ENCODE assay signal across 9 cellular contexts in the genomic region with DNA sequence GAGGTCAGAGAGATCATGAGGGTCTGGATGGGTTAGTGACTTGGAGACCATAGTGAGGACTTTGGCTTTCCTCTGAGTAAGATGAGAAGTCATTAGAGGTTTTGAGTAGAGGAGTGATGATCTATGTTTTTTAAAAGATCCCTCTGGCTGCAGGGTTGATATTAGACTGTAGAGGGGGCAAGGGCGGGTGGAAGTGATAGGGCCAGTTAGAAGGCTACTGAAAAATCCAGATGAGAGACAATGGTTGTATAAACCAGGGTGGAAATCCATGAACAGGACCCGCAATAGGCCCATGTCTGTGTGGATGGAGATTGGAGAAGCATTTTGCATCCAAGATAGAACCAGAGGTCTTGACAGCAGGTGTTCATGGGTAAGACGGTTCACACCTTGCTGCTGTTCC. TPM values are rescaled to one million over a fixed set of nuclear protein-coding genes. Genes with fewer than 3 reads are reported as not detected.
DNase-seq lines count a peak whose midpoint lies in the region; ATAC-seq and FAIRE-seq lines count a peak whose summit lies in the region.
"Had no signal": no experiment of that assay in that cellular context is flagged by ENCODE, and none has a peak within 500 bp of the region (broad histone marks: within the 10 kb centered on the region; RNA-seq: fewer than 3 reads in every experiment).

No MANE protein-coding gene starts in this region.

- H3K27ac ChIP-seq in small intestine (ENCODE audit: low read depth in 1 of 2, low read length in 1 of 2) = no peak overlapping the region
- H3K27ac ChIP-seq: right lobe of liver had no signal

- no peaks in the 10 kb centered on the region for H3K27me3 Mint-ChIP-seq in activated CD4-positive, alpha-beta T cell treated with anti-CD3 and anti-CD28 coated beads, Interleukin-2, amount 10 ng/mL, durations not matched to agents 24 days and 14 days
- H3K27me3 Mint-ChIP-seq in activated T-helper 2 cell treated with anti-CD3 and anti-CD28 coated beads, Interferon-gamma antibody, Interleukin-2, Interleukin-4, amounts not matched to agents 10 μg/mL and 5 μg/mL and 100 μg/mL, durations not matched to agents 14 hours and 24 hours and 36 hours (ENCODE audit: low read depth) = no peaks in the 10 kb centered on the region

- H3K36me3 ChIP-seq in small intestine (ENCODE audit: control insufficient read depth in 2 of 2, insufficient read depth in 2 of 2, low read length in 2 of 2) = peaks cover 0 to 2% of the 10 kb centered on the region in 2 donors
- H3K36me3 ChIP-seq: right lobe of liver had no signal

- H3K4me3 Mint-ChIP-seq in activated CD4-positive, alpha-beta T cell treated with anti-CD3 and anti-CD28 coated beads, Interleukin-2, amount 10 ng/mL, durations not matched to agents 24 days and 14 days = no peak overlapping the region
- no peak overlapping the region for H3K4me3 Mint-ChIP-seq in activated T-helper 2 cell treated with anti-CD3 and anti-CD28 coated beads, Interferon-gamma antibody, Interleukin-2, Interleukin-4, amounts not matched to agents 10 μg/mL and 5 μg/mL and 100 μg/mL, durations not matched to agents 14 hours and 24 hours and 36 hours (ENCODE audit: low read depth)

- DNase-seq in activated CD4-positive, alpha-beta T cell treated with anti-CD3 and anti-CD28 coated beads, Interleukin-2, amount 10 ng/mL, durations not matched to agents 24 days and 14 days = no peak
- DNase-seq in activated CD4-positive, alpha-beta T cell treated with anti-CD3 and anti-CD28 coated beads, Interleukin-2, amount 50 U/mL, for 4 hours = no peak
- no peak for DNase-seq in activated T-helper 2 cell treated with anti-CD3 and anti-CD28 coated beads, Interferon-gamma antibody, Interleukin-2, Interleukin-4, amounts not matched to agents 10 μg/mL and 5 μg/mL and 100 μg/mL, durations not matched to agents 14 hours and 24 hours and 36 hours (ENCODE audit: low spot score)
- DNase-seq in small intestine = peak; percentile 25
- no peak for DNase-seq in DMS114 treated with DMSO at 0.1 percent for 48 hours (lab: John Stamatoyannopoulos, UW; ENCODE audit: unreplicated experiment)
- DNase-seq: activated CD4-positive, alpha-beta T cell treated with anti-CD3 and anti-CD28 coated beads for 1 hour; KG1; right lobe of liver had no signal

- ATAC-seq in GM21447 (IDR thresholded peaks at IDR 0.05; ENCODE audit: unreplicated experiment) = no peak

- no peak overlapping the region for H3K4me3 ChIP-seq in small intestine (ENCODE audit: low read depth in 1 of 2, low read length in 2 of 2)
- H3K4me3 ChIP-seq: right lobe of liver had no signal

- H3K9me3 Mint-ChIP-seq in activated CD4-positive, alpha-beta T cell treated with anti-CD3 and anti-CD28 coated beads, Interleukin-2, amount 10 ng/mL, durations not matched to agents 24 days and 14 days = no peaks in the 10 kb centered on the region
- no peaks in the 10 kb centered on the region for H3K9me3 Mint-ChIP-seq in activated T-helper 2 cell treated with anti-CD3 and anti-CD28 coated beads, Interferon-gamma antibody, Interleukin-2, Interleukin-4, amounts not matched to agents 10 μg/mL and 5 μg/mL and 100 μg/mL, durations not matched to agents 14 hours and 24 hours and 36 hours

- peaks cover 45% of the 10 kb centered on the region for H3K4me1 Mint-ChIP-seq in activated CD4-positive, alpha-beta T cell treated with anti-CD3 and anti-CD28 coated beads, Interleukin-2, amount 10 ng/mL, durations not matched to agents 24 days and 14 days
- H3K4me1 Mint-ChIP-seq in activated T-helper 2 cell treated with anti-CD3 and anti-CD28 coated beads, Interferon-gamma antibody, Interleukin-2, Interleukin-4, amounts not matched to agents 10 μg/mL and 5 μg/mL and 100 μg/mL, durations not matched to agents 14 hours and 24 hours and 36 hours (ENCODE audit: low read depth) = peaks cover 43% of the 10 kb centered on the region

- no peaks in the 10 kb centered on the region for H3K9me3 ChIP-seq in small intestine (ENCODE audit: control insufficient read depth, low read depth)
- H3K9me3 ChIP-seq: right lobe of liver had no signal

- intact Hi-C loops in activated CD4-positive, alpha-beta T cell treated with anti-CD3 and anti-CD28 coated beads, Interleukin-2, amount 10 ng/mL, durations not matched to agents 24 days and 14 days (cut with micrococcal nuclease) = no loop called here
- intact Hi-C loops in activated T-helper 2 cell treated with anti-CD3 and anti-CD28 coated beads, Interferon-gamma antibody, Interleukin-2, Interleukin-4, amounts not matched to agents 10 μg/mL and 5 μg/mL and 100 μg/mL, durations not matched to agents 14 hours and 24 hours and 36 hours (cut with micrococcal nuclease) = no loop called here

- H3K27me3 ChIP-seq in small intestine (ENCODE audit: control insufficient read depth in 2 of 2, insufficient read depth in 2 of 2, low read length in 2 of 2) = no peaks in the 10 kb centered on the region
- H3K27me3 ChIP-seq: right lobe of liver had no signal

- H3K4me1 ChIP-seq in small intestine (ENCODE audit: control insufficient read depth in 2 of 2, insufficient read depth in 1 of 2, low read depth in 1 of 2, low read length in 1 of 2) = no peaks in the 10 kb centered on the region
- H3K4me1 ChIP-seq: right lobe of liver had no signal

- peaks cover 77% of the 10 kb centered on the region for H3K36me3 Mint-ChIP-seq in activated CD4-positive, alpha-beta T cell treated with anti-CD3 and anti-CD28 coated beads, Interleukin-2, amount 10 ng/mL, durations not matched to agents 24 days and 14 days (ENCODE audit: low read depth)
- H3K36me3 Mint-ChIP-seq in activated T-helper 2 cell treated with anti-CD3 and anti-CD28 coated beads, Interferon-gamma antibody, Interleukin-2, Interleukin-4, amounts not matched to agents 10 μg/mL and 5 μg/mL and 100 μg/mL, durations not matched to agents 14 hours and 24 hours and 36 hours (ENCODE audit: low read depth) = peaks cover 90% of the 10 kb centered on the region

- WGBS in small intestine, 3 donors = 92 to 94% (median 92%) methylated on average over 3 of the region's 3 CpGs

- peak overlapping the region; percentile 70 for H3K27ac Mint-ChIP-seq in activated CD4-positive, alpha-beta T cell treated with anti-CD3 and anti-CD28 coated beads, Interleukin-2, amount 10 ng/mL, durations not matched to agents 24 days and 14 days
- H3K27ac Mint-ChIP-seq in activated T-helper 2 cell treated with anti-CD3 and anti-CD28 coated beads, Interferon-gamma antibody, Interleukin-2, Interleukin-4, amounts not matched to agents 10 μg/mL and 5 μg/mL and 100 μg/mL, durations not matched to agents 14 hours and 24 hours and 36 hours = peak overlapping the region; percentile 30

- no peak for FAIRE-seq in small intestine (lab: Jason Lieb, UNC)

RNA-seq across cellular contexts. Expression of a gene that starts 9.8 kb away (rescaled TPM):
- total RNA-seq in activated CD4-positive, alpha-beta T cell treated with anti-CD3 and anti-CD28 coated beads, Interleukin-2, amount 10 ng/mL, durations not matched to agents 24 days and 14 days = 264 and 267 TPM in 2 replicates
- 292 and 293 TPM in 2 replicates for total RNA-seq in activated T-helper 2 cell treated with anti-CD3 and anti-CD28 coated beads, Interferon-gamma antibody, Interleukin-2, Interleukin-4, amounts not matched to agents 10 μg/mL and 5 μg/mL and 100 μg/mL, durations not matched to agents 14 hours and 24 hours and 36 hours
- 1 to 10 TPM; 1.1 to 2.8 (median 2.4) TPM for polyA plus RNA-seq in small intestine

RNA-seq across cellular contexts. Expression of a gene that starts 36.7 kb away (rescaled TPM):
- total RNA-seq in activated CD4-positive, alpha-beta T cell treated with anti-CD3 and anti-CD28 coated beads, Interleukin-2, amount 10 ng/mL, durations not matched to agents 24 days and 14 days = 79.7 and 80.2 TPM in 2 replicates
- 82.9 and 84.1 TPM in 2 replicates for total RNA-seq in activated T-helper 2 cell treated with anti-CD3 and anti-CD28 coated beads, Interferon-gamma antibody, Interleukin-2, Interleukin-4, amounts not matched to agents 10 μg/mL and 5 μg/mL and 100 μg/mL, durations not matched to agents 14 hours and 24 hours and 36 hours
- 100 to 1,000 TPM in 2 of 3 donors, 10 to 100 TPM in 1; 76.9 to 349 (median 231) TPM for polyA plus RNA-seq in small intestine

RNA-seq across cellular contexts. Expression of a gene that starts 44.0 kb away (rescaled TPM):
- total RNA-seq in activated CD4-positive, alpha-beta T cell treated with anti-CD3 and anti-CD28 coated beads, Interleukin-2, amount 10 ng/mL, durations not matched to agents 24 days and 14 days = 12.9 and 14.8 TPM in 2 replicates
- 16.9 and 17.1 TPM in 2 replicates for total RNA-seq in activated T-helper 2 cell treated with anti-CD3 and anti-CD28 coated beads, Interferon-gamma antibody, Interleukin-2, Interleukin-4, amounts not matched to agents 10 μg/mL and 5 μg/mL and 100 μg/mL, durations not matched to agents 14 hours and 24 hours and 36 hours
- 10 to 100 TPM; 42.7 to 71.6 (median 48.9) TPM for polyA plus RNA-seq in small intestine

RNA-seq across cellular contexts. Expression of a gene that starts 52.3 kb away (rescaled TPM):
- total RNA-seq in activated CD4-positive, alpha-beta T cell treated with anti-CD3 and anti-CD28 coated beads, Interleukin-2, amount 10 ng/mL, durations not matched to agents 24 days and 14 days = 10.5 and 13.6 TPM in 2 replicates
- total RNA-seq in activated T-helper 2 cell treated with anti-CD3 and anti-CD28 coated beads, Interferon-gamma antibody, Interleukin-2, Interleukin-4, amounts not matched to agents 10 μg/mL and 5 μg/mL and 100 μg/mL, durations not matched to agents 14 hours and 24 hours and 36 hours = 11.8 and 11.9 TPM in 2 replicates
- polyA plus RNA-seq in small intestine = 1 to 10 TPM; 7.6 to 9.8 (median 7.8) TPM

RNA-seq across cellular contexts. Expression of a gene that starts 52.5 kb away (rescaled TPM):
- 167 and 176 TPM in 2 replicates for total RNA-seq in activated CD4-positive, alpha-beta T cell treated with anti-CD3 and anti-CD28 coated beads, Interleukin-2, amount 10 ng/mL, durations not matched to agents 24 days and 14 days
- 127 and 128 TPM in 2 replicates for total RNA-seq in activated T-helper 2 cell treated with anti-CD3 and anti-CD28 coated beads, Interferon-gamma antibody, Interleukin-2, Interleukin-4, amounts not matched to agents 10 μg/mL and 5 μg/mL and 100 μg/mL, durations not matched to agents 14 hours and 24 hours and 36 hours
- 100 to 1,000 TPM in 1 of 3 donors, 10 to 100 TPM in 2; 58.4 to 116 (median 59.5) TPM for polyA plus RNA-seq in small intestine
